Comparison of ENCODE assay signal across 1 cellular context in genomic region chr13:75341025-75341424, GRCh38.
TF ChIP-seq lines count a peak whose summit lies in the region.

No MANE protein-coding gene starts in this region.

TF ChIP-seq in GM12878, 131 proteins besides CTCF, POLR2A, EP300 and RAD21 (continued from another document):
- 0 out of 2 replicates have a peak, but pooled peaks have one; percentile 30 for TF ChIP-seq ZNF687 (IDR thresholded peaks at IDR 0.05)
- no peak for TF ChIP-seq ATF2 (IDR thresholded peaks at IDR 0.05; ENCODE audit: low read length)
